11 cellular contexts compared by ENCODE assay signal in the genomic region with DNA sequence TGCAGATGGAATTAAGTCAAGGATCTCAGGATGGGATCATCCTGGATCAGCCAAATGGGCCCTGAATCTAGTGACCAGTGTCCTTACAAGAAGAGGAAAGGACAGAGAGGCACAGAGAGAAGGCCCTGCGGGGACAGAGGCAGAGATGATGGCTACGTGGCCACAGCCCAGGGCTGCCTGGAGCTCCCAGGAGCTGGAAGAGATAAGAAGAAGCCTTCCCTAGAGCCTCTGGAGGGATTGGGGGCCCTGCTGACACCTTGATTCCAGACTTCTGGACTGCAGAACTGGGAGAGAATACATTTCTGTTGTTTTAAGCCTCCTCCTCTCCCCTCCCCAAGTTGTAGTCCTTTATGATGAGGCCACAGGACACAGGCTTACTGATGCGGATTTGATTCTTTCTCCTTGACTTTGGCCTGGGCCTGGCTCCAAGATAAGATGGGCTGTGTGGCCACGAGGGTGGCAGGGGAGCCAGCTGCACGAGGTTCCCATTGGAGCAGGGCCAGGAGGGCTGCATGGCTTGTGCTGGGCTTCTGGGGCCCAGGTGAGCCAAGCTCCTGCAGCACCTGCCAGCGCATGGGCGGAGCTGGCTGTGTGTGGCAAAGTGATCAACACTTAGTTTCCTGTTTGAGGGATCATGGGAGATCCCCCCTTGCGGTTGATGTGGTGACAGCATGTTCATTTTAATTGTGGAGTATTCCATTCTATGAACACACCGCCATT.
DNase-seq lines count a peak whose midpoint lies in the region; ATAC-seq and TF ChIP-seq lines count a peak whose summit lies in the region.
"Had no signal": no experiment of that assay in that cellular context is flagged by ENCODE, and none has a peak within 500 bp of the region (broad histone marks: within the 10 kb centered on the region; RNA-seq: fewer than 3 reads in every experiment).

No MANE protein-coding gene starts in this region.

- H3K27ac ChIP-seq in right lobe of liver: no peak overlapping the region
- H3K27ac ChIP-seq: SJCRH30 had no signal

- peaks cover 5% of the 10 kb centered on the region for H3K4me1 Mint-ChIP-seq in T-helper 2 cell treated with Interferon-gamma antibody and Interleukin-4, amounts not matched to agents 5 μg/mL and 100 μg/mL, for 36 hours (ENCODE audit: low read depth)
- H3K4me1 Mint-ChIP-seq in activated naive CD4-positive, alpha-beta T cell treated with anti-CD3 and anti-CD28 coated beads, Interleukin-2, amount 10 ng/mL, durations not matched to agents 7 days and 5 days: peaks cover 13% of the 10 kb centered on the region

- no peaks in the 10 kb centered on the region for H3K27me3 ChIP-seq in right lobe of liver
- H3K27me3 ChIP-seq: SJCRH30 had no signal

- CTCF ChIA-PET in activated naive CD4-positive, alpha-beta T cell treated with anti-CD3 and anti-CD28 coated beads, Interleukin-2, amount 10 ng/mL, durations not matched to agents 7 days and 5 days (lab: Charles Lee): interaction anchor here (0.8 to 2.3 kb wide), 8 partner anchors 13 to 476 kb away, joined by 3 to 7 read pairs (median 4); no protein-coding TSS in a partner anchor

- no peak for ATAC-seq in right lobe of liver
- ATAC-seq in GM19023 (IDR thresholded peaks at IDR 0.05; ENCODE audit: unreplicated experiment): no peak

- H3K36me3 Mint-ChIP-seq in T-helper 2 cell treated with Interferon-gamma antibody and Interleukin-4, amounts not matched to agents 5 μg/mL and 100 μg/mL, for 36 hours (ENCODE audit: low read depth): no peaks in the 10 kb centered on the region
- no peaks in the 10 kb centered on the region for H3K36me3 Mint-ChIP-seq in activated naive CD4-positive, alpha-beta T cell treated with anti-CD3 and anti-CD28 coated beads, Interleukin-2, amount 10 ng/mL, durations not matched to agents 7 days and 5 days
- H3K36me3 Mint-ChIP-seq: activated naive CD4-positive, alpha-beta T cell treated with anti-CD3 and anti-CD28 coated beads, Interleukin-2, amount 50 U/mL, for 24 hours had no signal

- H3K27ac Mint-ChIP-seq in T-helper 2 cell treated with Interferon-gamma antibody and Interleukin-4, amounts not matched to agents 5 μg/mL and 100 μg/mL, for 36 hours: no peak overlapping the region
- H3K27ac Mint-ChIP-seq in activated naive CD4-positive, alpha-beta T cell treated with anti-CD3 and anti-CD28 coated beads, Interleukin-2, amount 10 ng/mL, durations not matched to agents 7 days and 5 days: no peak overlapping the region
- H3K27ac Mint-ChIP-seq: activated naive CD4-positive, alpha-beta T cell treated with anti-CD3 and anti-CD28 coated beads, Interleukin-2, amount 50 U/mL, for 24 hours had no signal

- DNase-seq in DMS153 treated with DMSO at 0.1 percent for 48 hours (lab: John Stamatoyannopoulos, UW; ENCODE audit: unreplicated experiment) (peak; percentile 14), kidney glomerular epithelial cell (lab: John Stamatoyannopoulos, UW) (no peak), globus pallidus (ENCODE audit: low spot score) (no peak), right lobe of liver (no peak)
- peak; percentile 7 for DNase-seq in T-helper 2 cell treated with Interferon-gamma antibody and Interleukin-4, amounts not matched to agents 5 μg/mL and 100 μg/mL, for 36 hours (ENCODE audit: low spot score)
- peak; percentile 65 for DNase-seq in activated naive CD4-positive, alpha-beta T cell treated with anti-CD3 and anti-CD28 coated beads, Interleukin-2, amount 10 ng/mL, durations not matched to agents 7 days and 5 days
- peak in 2 of 3 donors; percentile 3 to 12 for DNase-seq in stimulated activated CD4-positive, alpha-beta T cell treated with anti-CD3 and anti-CD28 coated beads, Interleukin-12 subunit alpha, Interleukin-12 subunit beta, amount 100 ng/mL, for 48 hours (ENCODE audit: low read depth in 2 of 3, low spot score in 1 of 3)
- DNase-seq: effector CD4-positive, alpha-beta T cell had no signal

- WGBS in right lobe of liver (ENCODE audit: insufficient coverage, low coverage, low lambda C conversion rate, missing lambda C conversion rate): 33% methylated on average over 2 of the region's 9 CpGs

- H3K36me3 ChIP-seq in right lobe of liver: no peaks in the 10 kb centered on the region
- H3K36me3 ChIP-seq: SJCRH30 had no signal

- H3K9me3 Mint-ChIP-seq in T-helper 2 cell treated with Interferon-gamma antibody and Interleukin-4, amounts not matched to agents 5 μg/mL and 100 μg/mL, for 36 hours: no peaks in the 10 kb centered on the region
- H3K9me3 Mint-ChIP-seq in activated naive CD4-positive, alpha-beta T cell treated with anti-CD3 and anti-CD28 coated beads, Interleukin-2, amount 10 ng/mL, durations not matched to agents 7 days and 5 days: no peaks in the 10 kb centered on the region
- H3K9me3 Mint-ChIP-seq: activated naive CD4-positive, alpha-beta T cell treated with anti-CD3 and anti-CD28 coated beads, Interleukin-2, amount 50 U/mL, for 24 hours had no signal

- H3K9me3 ChIP-seq in right lobe of liver: no peaks in the 10 kb centered on the region
- H3K9me3 ChIP-seq: SJCRH30 had no signal

- no peaks in the 10 kb centered on the region for H3K4me1 ChIP-seq in right lobe of liver

- H3K27me3 Mint-ChIP-seq in T-helper 2 cell treated with Interferon-gamma antibody and Interleukin-4, amounts not matched to agents 5 μg/mL and 100 μg/mL, for 36 hours (ENCODE audit: low read depth): peaks cover 30% of the 10 kb centered on the region
- peaks cover 73% of the 10 kb centered on the region for H3K27me3 Mint-ChIP-seq in activated naive CD4-positive, alpha-beta T cell treated with anti-CD3 and anti-CD28 coated beads, Interleukin-2, amount 10 ng/mL, durations not matched to agents 7 days and 5 days

- intact Hi-C loops in right lobe of liver (cut with DNase I): no loop called here

- H3K4me3 ChIP-seq in right lobe of liver: no peak overlapping the region
- H3K4me3 ChIP-seq: SJCRH30 had no signal

- TF ChIP-seq CTCF in right lobe of liver (IDR thresholded peaks at IDR 0.05): no peak

- TF ChIP-seq POLR2A in right lobe of liver (IDR thresholded peaks at IDR 0.05): no peak

- no peak overlapping the region for H3K4me3 Mint-ChIP-seq in T-helper 2 cell treated with Interferon-gamma antibody and Interleukin-4, amounts not matched to agents 5 μg/mL and 100 μg/mL, for 36 hours
- no peak overlapping the region for H3K4me3 Mint-ChIP-seq in activated naive CD4-positive, alpha-beta T cell treated with anti-CD3 and anti-CD28 coated beads, Interleukin-2, amount 10 ng/mL, durations not matched to agents 7 days and 5 days
- H3K4me3 Mint-ChIP-seq: activated naive CD4-positive, alpha-beta T cell treated with anti-CD3 and anti-CD28 coated beads, Interleukin-2, amount 50 U/mL, for 24 hours had no signal

Comparison
In these comparisons a context has a peak if more than half of its experiments do, and no peak if none do; other contexts are left out.
1. DNase-seq: peak in DMS153 treated with DMSO at 0.1 percent for 48 hours (single experiment), T-helper 2 cell treated with Interferon-gamma antibody and Interleukin-4, amounts not matched to agents 5 μg/mL and 100 μg/mL, for 36 hours (single experiment), activated naive CD4-positive, alpha-beta T cell treated with anti-CD3 and anti-CD28 coated beads, Interleukin-2, amount 10 ng/mL, durations not matched to agents 7 days and 5 days (single experiment) and stimulated activated CD4-positive, alpha-beta T cell treated with anti-CD3 and anti-CD28 coated beads, Interleukin-12 subunit alpha, Interleukin-12 subunit beta, amount 100 ng/mL, for 48 hours (2 of 3); none in kidney glomerular epithelial cell (single experiment), globus pallidus (single experiment) and right lobe of liver (0 of 3).